7 cellular contexts compared by ENCODE assay signal in genomic region chr12:6338536-6338935, GRCh38. TPM values are rescaled to one million over a fixed set of nuclear protein-coding genes. Genes with fewer than 3 reads are reported as not detected.
DNase-seq lines count a peak whose midpoint lies in the region; ATAC-seq, FAIRE-seq and TF ChIP-seq lines count a peak whose summit lies in the region.
"Not testable (repeated sequence)": the region's sequence is repeated elsewhere in the genome, so short reads cannot be mapped to it uniquely, and the experiment has no call there.
"Had no signal": no experiment of that assay in that cellular context is flagged by ENCODE, and none has a peak within 500 bp of the region (broad histone marks: within the 10 kb centered on the region; RNA-seq: fewer than 3 reads in every experiment).

No MANE protein-coding gene starts in this region.

- not testable (repeated sequence) for BruUV-seq in K562 (replicated peaks; lab: Mats Ljungman, UMichigan)

- in situ Hi-C loops in K562 (cut with MboI) = loop anchor here (5.0 kb wide), 1 partner anchor 34 kb away; no protein-coding TSS in a partner anchor

- H3K9me1 ChIP-seq in K562 (ENCODE audit: control insufficient read depth, insufficient read depth, low read length) = not testable (repeated sequence)

- not testable (repeated sequence) for FAIRE-seq in K562 (lab: Jason Lieb, UNC)

- H2AFZ ChIP-seq in ACC112 (ENCODE audit: low read length, unreplicated experiment); Loucy (ENCODE audit: low read length); K562 (ENCODE audit: low read depth, low read length); smooth muscle cell (ENCODE audit: low read depth): not testable (repeated sequence)

- 71% methylated on average over 5 of the region's 8 CpGs for WGBS in K562 (ENCODE audit: insufficient coverage, low coverage, missing lambda C conversion rate)
- 68% methylated on average over 8 of the region's 8 CpGs for WGBS in smooth muscle cell (ENCODE audit: low lambda C conversion rate)

- CTCF ChIA-PET in K562 (lab: Yijun Ruan, JAX; ENCODE audit: low intra/inter-chr PET ratio) = not testable (repeated sequence)

- peaks cover 82% of the 10 kb centered on the region for H3K79me2 ChIP-seq in ACC112 (ENCODE audit: control insufficient read depth, insufficient read depth, low read length, unreplicated experiment)
- H3K79me2 ChIP-seq in Loucy (ENCODE audit: insufficient read depth, low read length) = peaks cover 92% of the 10 kb centered on the region
- H3K79me2 ChIP-seq in K562 (ENCODE audit: control insufficient read depth, insufficient read depth, low read length) = peaks cover 71% of the 10 kb centered on the region
- H3K79me2 ChIP-seq in smooth muscle cell (ENCODE audit: low read depth) = peaks cover 73% of the 10 kb centered on the region

- H4K20me1 ChIP-seq in Loucy (ENCODE audit: insufficient read depth, low read length, poor library complexity, severe bottlenecking) (peaks cover 54% of the 10 kb centered on the region), smooth muscle cell (ENCODE audit: low read depth) (peaks cover 52% of the 10 kb centered on the region)
- H4K20me1 ChIP-seq in K562 (replicated peaks; ENCODE audit: control insufficient read depth, insufficient read depth, low read length) = not testable (repeated sequence)

- TF ChIP-seq RAD21 in K562 (CRISPR knock-in tag; conservative IDR thresholded peaks at IDR 0.05 in 1 of 2, IDR thresholded peaks at IDR 0.05 in 1 of 2) = not testable (repeated sequence)

- H3K9me3 ChIP-seq in Loucy (ENCODE audit: insufficient read depth, low read depth, low read length); K562 (replicated peaks; ENCODE audit: control insufficient read depth, insufficient read depth, low read depth, low read length); mucosa of rectum (ENCODE audit: control insufficient read depth in 2 of 2, low read length in 2 of 2); smooth muscle cell (replicated peaks; ENCODE audit: low read depth): not testable (repeated sequence)

- not testable (repeated sequence) for DNase-seq in K562 (ENCODE audit: extremely low read depth in 1 of 4, low spot score in 3 of 4); fibroblast of mammary gland (ENCODE audit: low read depth); smooth muscle cell (lab: John Stamatoyannopoulos, UW; ENCODE audit: unreplicated experiment)

- H3K36me3 ChIP-seq in ACC112 (ENCODE audit: insufficient read depth, low read length); smooth muscle cell (ENCODE audit: low read depth): not testable (repeated sequence)
- H3K36me3 ChIP-seq in Loucy (ENCODE audit: insufficient read depth, low read length) (peaks cover 14% of the 10 kb centered on the region; the same call in 1 of the 2 replicates), K562 (ENCODE audit: control insufficient read depth, insufficient read depth, low read length) (peaks cover 26% of the 10 kb centered on the region; the same call in 2 of the 3 replicates), mucosa of rectum (ENCODE audit: control insufficient read depth in 2 of 2, insufficient read depth in 2 of 2, low read length in 2 of 2) (peaks cover 11 to 15% of the 10 kb centered on the region in 2 donors)

- ATAC-seq in K562 = not testable (repeated sequence)

- not testable (repeated sequence) for TF ChIP-seq EP300 in K562 (IDR thresholded peaks at IDR 0.05; ENCODE audit: low read length)

- H3K4me2 ChIP-seq in Loucy (ENCODE audit: low read depth, low read length, poor library complexity, severe bottlenecking) = peak overlapping the region; percentile 100
- H3K4me2 ChIP-seq in K562 (ENCODE audit: insufficient read depth, low read length) = peak overlapping the region; percentile 88; the same call in 1 of the 2 replicates
- H3K4me2 ChIP-seq in smooth muscle cell = peak overlapping the region; percentile 90

- H3K4me3 ChIP-seq in ACC112 (ENCODE audit: low read depth, low read length) = peak overlapping the region; percentile 87
- H3K4me3 ChIP-seq in Loucy (ENCODE audit: low read length, poor library complexity, severe bottlenecking) = peak overlapping the region; percentile 94
- H3K4me3 ChIP-seq in K562 = 0 out of 2 replicates have a peak overlapping the region, but pooled peaks have one; percentile 39
- peak overlapping the region; percentile 98 for H3K4me3 ChIP-seq in fibroblast of mammary gland (ENCODE audit: control insufficient read depth, low read depth, low read length)
- H3K4me3 ChIP-seq in mucosa of rectum (ENCODE audit: low read length in 2 of 2) = peak overlapping the region; percentile 96 to 97
- peak overlapping the region; percentile 70 for H3K4me3 ChIP-seq in smooth muscle cell

- intact Hi-C loops in K562 (cut with micrococcal nuclease) = loop anchor here (5.0 kb wide), 1 partner anchor 134 kb away; the partner anchor contains the start of gene VAMP1

- H3K9me2 ChIP-seq in Loucy (replicated peaks; ENCODE audit: low read depth, low read length) = not testable (repeated sequence)

- H3F3A ChIP-seq in Loucy (ENCODE audit: low read depth) = peaks cover 11% of the 10 kb centered on the region; the same call in 1 of the 2 replicates
- peaks cover 36% of the 10 kb centered on the region for H3F3A ChIP-seq in smooth muscle cell (ENCODE audit: low read depth)

- TF ChIP-seq POLR2A in K562 (conservative IDR thresholded peaks at IDR 0.05) = not testable (repeated sequence)

- not testable (repeated sequence) for H3K27me3 ChIP-seq in ACC112 (ENCODE audit: insufficient read depth, low read length); K562 (ENCODE audit: control insufficient read depth in 2 of 2, insufficient read depth in 2 of 2, low read length in 2 of 2); mucosa of rectum (ENCODE audit: control insufficient read depth in 2 of 2, insufficient read depth in 2 of 2, low read length in 2 of 2); smooth muscle cell (ENCODE audit: low read depth)
- peaks cover 11% of the 10 kb centered on the region for H3K27me3 ChIP-seq in Loucy (ENCODE audit: insufficient read depth, low read length, poor library complexity, severe bottlenecking)

- TF ChIP-seq CTCF in Loucy (conservative IDR thresholded peaks at IDR 0.05; ENCODE audit: low read length); K562 (IDR thresholded peaks at IDR 0.05 in 2 of 3, conservative IDR thresholded peaks at IDR 0.05 in 1 of 3; ENCODE audit: insufficient read depth in 2 of 3, low read depth in 1 of 3, low read length in 3 of 3); fibroblast of mammary gland (conservative IDR thresholded peaks at IDR 0.05; ENCODE audit: control insufficient read depth, insufficient read depth, low read depth, low read length); smooth muscle cell (IDR thresholded peaks at IDR 0.05; ENCODE audit: borderline replicate concordance, insufficient read depth, poor library complexity, severe bottlenecking): not testable (repeated sequence)

- H3K27ac ChIP-seq in ACC112 (ENCODE audit: low read depth, low read length) = peak overlapping the region; percentile 99
- peak overlapping the region; percentile 98; the same call in 1 of the 3 replicates for H3K27ac ChIP-seq in K562 (ENCODE audit: extremely low read depth, low read depth, low read length)
- H3K27ac ChIP-seq in mucosa of rectum (ENCODE audit: low read depth in 2 of 2, low read length in 2 of 2) = peak overlapping the region; percentile 99 to 100
- peak overlapping the region; percentile 98 for H3K27ac ChIP-seq in smooth muscle cell (ENCODE audit: low read depth)

- POLR2A ChIA-PET in K562 (lab: Yijun Ruan, JAX) = interaction anchor here (0.6 to 4.7 kb wide), 3 partner anchors 11 to 705 kb away, joined by 3 to 38 read pairs (median 7); no protein-coding TSS in a partner anchor

- H3K9ac ChIP-seq in Loucy (ENCODE audit: low read depth, low read length, poor library complexity, severe bottlenecking) (peak overlapping the region; percentile 100), K562 (ENCODE audit: insufficient read depth in 1 of 2, low read depth in 2 of 2, low read length in 2 of 2) (peak overlapping the region in 1 of 2 experiments; percentile 4; a peak in 1 of 4 replicates), mucosa of rectum (ENCODE audit: low read depth in 1 of 2, low read length in 2 of 2) (peak overlapping the region; percentile 94 to 98), smooth muscle cell (ENCODE audit: low read depth) (peak overlapping the region; percentile 5)

- peaks cover 71% of the 10 kb centered on the region for H3K4me1 ChIP-seq in ACC112 (ENCODE audit: control insufficient read depth, insufficient read depth, low read length, unreplicated experiment)
- H3K4me1 ChIP-seq in Loucy (ENCODE audit: insufficient read depth, low read length, poor library complexity, severe bottlenecking) = peaks cover 64% of the 10 kb centered on the region
- H3K4me1 ChIP-seq in K562 (replicated peaks in 1 of 2; ENCODE audit: control insufficient read depth in 2 of 2, insufficient read depth in 2 of 2, low read length in 2 of 2) = peaks cover 52 to 66% of the 10 kb centered on the region in 2 experiments
- peaks cover 74 to 77% of the 10 kb centered on the region in 2 donors for H3K4me1 ChIP-seq in mucosa of rectum (ENCODE audit: control insufficient read depth in 2 of 2, insufficient read depth in 2 of 2, low read length in 2 of 2)
- H3K4me1 ChIP-seq in smooth muscle cell (ENCODE audit: low read depth) = peaks cover 44% of the 10 kb centered on the region

RNA-seq across cellular contexts. Expression of gene TNFRSF1A, which starts 3.3 kb away (rescaled TPM):
- total RNA-seq in K562 (2011; cell fraction: chromatin; rRNA removed; ENCODE audit: low replicate concordance) = 73.3 and 150 TPM in 2 replicates
- total RNA-seq in K562 (2011; cell fraction: nucleolus; rRNA removed) = 101 and 137 TPM in 2 replicates
- 118 and 145 TPM in 2 replicates for total RNA-seq in K562 (2011; cell fraction: nucleoplasm; rRNA removed)
- total RNA-seq in K562 (2014; rRNA removed) (34.6 and 43.5 TPM in 2 replicates), K562 (2014; rRNA removed; fragmentation: Illumina TruSeq; extraction: Trizol) (18.3 and 22.0 TPM in 2 replicates), K562 (2015; rRNA removed; fragmentation: Illumina TruSeq; extraction: Trizol) (31.1 and 33.0 TPM in 2 replicates), K562 (2021) (29.8 and 37.7 TPM in 2 replicates), smooth muscle cell (110 and 139 TPM in 2 replicates)
- polyA plus RNA-seq in K562 (2011; rRNA removed) (27.2 and 30.0 TPM in 2 replicates), K562 (2014; fragmentation: Illumina TruSeq; extraction: Trizol) (38.2 and 57.7 TPM in 2 replicates), K562 (2014; fragmentation: Nextera tagmentation; extraction: Ambion mirVana) (under 1 TPM; 0.76 to 0.89 TPM), K562 (2014; rRNA removed) (22.0 and 22.5 TPM in 2 replicates), smooth muscle cell (144 and 148 TPM in 2 replicates)
- 26.1 and 32.9 TPM in 2 replicates for polyA plus RNA-seq in K562 (2011; cell fraction: cytosol; rRNA removed)
- polyA plus RNA-seq in K562 (2011; cell fraction: nucleus; rRNA removed) = 38.9 and 53.1 TPM in 2 replicates
- polyA plus RNA-seq in K562 (2012) = 28.5 and 42.0 TPM in 2 replicates
- 31.2 and 34.3 TPM in 2 replicates for polyA minus RNA-seq in K562 (2011; rRNA and poly(A)+ RNA removed)
- polyA minus RNA-seq in K562 (2011; cell fraction: cytosol; rRNA and poly(A)+ RNA removed) = 42.9 and 43.0 TPM in 2 replicates
- 33.1 and 33.2 TPM in 2 replicates for polyA minus RNA-seq in K562 (2011; cell fraction: nucleus; rRNA and poly(A)+ RNA removed)

RNA-seq across cellular contexts. Expression of gene PLEKHG6, which starts 28.1 kb away (rescaled TPM):
- total RNA-seq in K562 (2011; cell fraction: chromatin; rRNA removed; ENCODE audit: low replicate concordance) = 1.9 TPM in 1 of 2 replicates, not detected in the other
- 0.50 and 0.92 TPM in 2 replicates for total RNA-seq in K562 (2011; cell fraction: nucleolus; rRNA removed)
- 0.15 and 0.29 TPM in 2 replicates for total RNA-seq in K562 (2011; cell fraction: nucleoplasm; rRNA removed)
- total RNA-seq in K562 (2014; rRNA removed) (0.33 and 0.41 TPM in 2 replicates), K562 (2014; rRNA removed; fragmentation: Illumina TruSeq; extraction: Trizol) (0.19 and 0.29 TPM in 2 replicates), K562 (2015; rRNA removed; fragmentation: Illumina TruSeq; extraction: Trizol) (not detected in 2 replicates), K562 (2021) (0.86 and 1.2 TPM in 2 replicates), smooth muscle cell (6.5 and 7.8 TPM in 2 replicates)
- polyA plus RNA-seq in K562 (2011; rRNA removed) (0.28 and 0.38 TPM in 2 replicates), K562 (2014; fragmentation: Illumina TruSeq; extraction: Trizol) (0.18 and 0.42 TPM in 2 replicates), K562 (2014; fragmentation: Nextera tagmentation; extraction: Ambion mirVana) (not detected), K562 (2014; rRNA removed) (0.22 and 0.54 TPM in 2 replicates), smooth muscle cell (5.2 and 21.9 TPM in 2 replicates)
- polyA plus RNA-seq in K562 (2011; cell fraction: cytosol; rRNA removed) = 1.0 and 5.3 TPM in 2 replicates
- 0.24 and 0.26 TPM in 2 replicates for polyA plus RNA-seq in K562 (2011; cell fraction: nucleus; rRNA removed)
- polyA plus RNA-seq in K562 (2012) = 0.35 and 0.84 TPM in 2 replicates
- 0.09 and 0.18 TPM in 2 replicates for polyA minus RNA-seq in K562 (2011; rRNA and poly(A)+ RNA removed)
- not detected in 2 replicates for polyA minus RNA-seq in K562 (2011; cell fraction: cytosol; rRNA and poly(A)+ RNA removed)
- polyA minus RNA-seq in K562 (2011; cell fraction: nucleus; rRNA and poly(A)+ RNA removed) = 0.33 and 0.81 TPM in 2 replicates
- total RNA-seq: activated CD8-positive, alpha-beta memory T cell treated with anti-CD3 and anti-CD28 coated beads for 36 hours had no signal

RNA-seq across cellular contexts. Expression of gene SCNN1A, which starts 36.8 kb away (rescaled TPM):
- 0.23 and 0.32 TPM in 2 replicates for total RNA-seq in K562 (2011; cell fraction: chromatin; rRNA removed; ENCODE audit: low replicate concordance)
- not detected in 2 replicates for total RNA-seq in K562 (2011; cell fraction: nucleolus; rRNA removed)
- not detected in 2 replicates for total RNA-seq in K562 (2011; cell fraction: nucleoplasm; rRNA removed)
- not detected in 2 replicates for total RNA-seq in K562 (2014; rRNA removed)
- not detected in 2 replicates for total RNA-seq in K562 (2014; rRNA removed; fragmentation: Illumina TruSeq; extraction: Trizol)
- total RNA-seq in K562 (2015; rRNA removed; fragmentation: Illumina TruSeq; extraction: Trizol) = not detected in 2 replicates
- total RNA-seq in K562 (2021) = 0.34 and 0.49 TPM in 2 replicates
- 0.12 and 0.31 TPM in 2 replicates for polyA plus RNA-seq in K562 (2011; rRNA removed)
- 0.06 and 0.16 TPM in 2 replicates for polyA plus RNA-seq in K562 (2011; cell fraction: cytosol; rRNA removed)
- polyA plus RNA-seq in K562 (2011; cell fraction: nucleus; rRNA removed) = 0.18 and 0.58 TPM in 2 replicates
- polyA plus RNA-seq in K562 (2012) = 0.14 TPM in 1 of 2 replicates, not detected in the other
- 0.33 TPM in 1 of 2 replicates, not detected in the other for polyA plus RNA-seq in K562 (2014; fragmentation: Illumina TruSeq; extraction: Trizol)
- under 1 TPM in 1 of 2 experiments, not detected in 1; 0.15 TPM for polyA plus RNA-seq in K562 (2014; fragmentation: Nextera tagmentation; extraction: Ambion mirVana)
- polyA plus RNA-seq in K562 (2014; rRNA removed) = not detected in 2 replicates
- 0.60 TPM in 1 of 2 replicates, not detected in the other for polyA minus RNA-seq in K562 (2011; rRNA and poly(A)+ RNA removed)
- not detected in 2 replicates for polyA minus RNA-seq in K562 (2011; cell fraction: cytosol; rRNA and poly(A)+ RNA removed)
- polyA minus RNA-seq in K562 (2011; cell fraction: nucleus; rRNA and poly(A)+ RNA removed) = not detected in 2 replicates
- 1.3 and 1.5 TPM in 2 replicates for total RNA-seq in smooth muscle cell
- polyA plus RNA-seq in smooth muscle cell = 0.57 and 1.0 TPM in 2 replicates

RNA-seq across cellular contexts. Expression of gene LTBR, which starts 45.4 kb away (rescaled TPM):
- total RNA-seq in K562 (2011; cell fraction: chromatin; rRNA removed; ENCODE audit: low replicate concordance) = 66.4 and 105 TPM in 2 replicates
- 71.7 and 95.4 TPM in 2 replicates for total RNA-seq in K562 (2011; cell fraction: nucleolus; rRNA removed)
- total RNA-seq in K562 (2011; cell fraction: nucleoplasm; rRNA removed) = 76.0 and 142 TPM in 2 replicates
- 43.2 and 68.2 TPM in 2 replicates for total RNA-seq in K562 (2014; rRNA removed)
- total RNA-seq in K562 (2014; rRNA removed; fragmentation: Illumina TruSeq; extraction: Trizol) = 16.5 and 20.4 TPM in 2 replicates
- total RNA-seq in K562 (2015; rRNA removed; fragmentation: Illumina TruSeq; extraction: Trizol) = 31.9 and 35.3 TPM in 2 replicates
- 65.0 and 67.2 TPM in 2 replicates for total RNA-seq in K562 (2021)
- polyA plus RNA-seq in K562 (2011; rRNA removed) = 15.4 and 28.2 TPM in 2 replicates
- polyA plus RNA-seq in K562 (2011; cell fraction: cytosol; rRNA removed) = 23.6 and 45.6 TPM in 2 replicates
- polyA plus RNA-seq in K562 (2011; cell fraction: nucleus; rRNA removed) = 43.1 and 75.7 TPM in 2 replicates
- polyA plus RNA-seq in K562 (2012) = 42.3 and 70.3 TPM in 2 replicates
- 61.8 and 69.0 TPM in 2 replicates for polyA plus RNA-seq in K562 (2014; fragmentation: Illumina TruSeq; extraction: Trizol)
- polyA plus RNA-seq in K562 (2014; fragmentation: Nextera tagmentation; extraction: Ambion mirVana) = 1 to 10 TPM in 1 of 2 experiments, under 1 TPM in 1; 0.96 to 1.7 TPM
- polyA plus RNA-seq in K562 (2014; rRNA removed) = 46.6 and 54.1 TPM in 2 replicates
- 9.9 and 11.4 TPM in 2 replicates for polyA minus RNA-seq in K562 (2011; rRNA and poly(A)+ RNA removed)
- polyA minus RNA-seq in K562 (2011; cell fraction: cytosol; rRNA and poly(A)+ RNA removed) = 17.1 and 33.1 TPM in 2 replicates
- polyA minus RNA-seq in K562 (2011; cell fraction: nucleus; rRNA and poly(A)+ RNA removed) = 18.0 and 21.8 TPM in 2 replicates
- 35.1 and 38.3 TPM in 2 replicates for total RNA-seq in smooth muscle cell
- 72.9 and 97.8 TPM in 2 replicates for polyA plus RNA-seq in smooth muscle cell

Comparison
In these comparisons a context has a peak if more than half of its experiments do, and no peak if none do; other contexts are left out.
1. H3K4me3 ChIP-seq: peak in every context shown above with its lines; median percentile 98 in fibroblast of mammary gland; 96 in mucosa of rectum; 94 in Loucy; 87 in ACC112; 70 in smooth muscle cell; 39 in K562.